8 cellular contexts compared by ENCODE assay signal in genomic region chr11:46389450-46390330, GRCh38. TPM values are rescaled to one million over a fixed set of nuclear protein-coding genes. Genes with fewer than 3 reads are reported as not detected.
A peak's percentile ranks its signal among the peaks of the same experiment; 100 is the strongest.
DNase-seq lines count a peak whose midpoint lies in the region; ATAC-seq, FAIRE-seq and TF ChIP-seq lines count a peak whose summit lies in the region.

No MANE protein-coding gene starts in this region.

- H3K9ac ChIP-seq in K562 (ENCODE audit: insufficient read depth in 1 of 2, low read depth in 2 of 2, low read length in 2 of 2) (peak overlapping the region in 1 of 2 experiments; percentile 77; a peak in 2 of 4 replicates), iPS-15b (ENCODE audit: low read depth, low read length) (no peak overlapping the region)

- H3K4me3 ChIP-seq in K562 (peak overlapping the region; percentile 29; the same call in 1 of the 2 replicates), iPS-15b (ENCODE audit: low read depth, low read length) (peak overlapping the region; percentile 69), sigmoid colon (peak overlapping the region in 3 of 4 donors; percentile 26 to 49 (median 46))

- intact Hi-C loops in K562 (cut with micrococcal nuclease) = loop anchor here (1.0 to 5.0 kb wide), 3 partner anchors 139 to 228 kb away; partner anchors contain the start of genes ATG13 and HARBI1
- intact Hi-C loops in sigmoid colon (cut with DNase I) = loop anchor here (2.0 to 5.0 kb wide), 2 partner anchors 148 to 227 kb away; partner anchors contain the start of genes ATG13 and HARBI1

- H3K4me1 ChIP-seq in K562 (replicated peaks in 1 of 2; ENCODE audit: control insufficient read depth in 2 of 2, insufficient read depth in 2 of 2, low read length in 2 of 2) (peaks cover 19 to 76% of the 10 kb centered on the region in 2 experiments), iPS-15b (ENCODE audit: control insufficient read depth, insufficient read depth, low read length) (peaks cover 18% of the 10 kb centered on the region), sigmoid colon (peaks cover 0 to 42% (median 40%) of the 10 kb centered on the region in 4 donors)

- peak; percentile 69 to 83 for TF ChIP-seq RAD21 in K562 (CRISPR knock-in tag; conservative IDR thresholded peaks at IDR 0.05 in 1 of 2, IDR thresholded peaks at IDR 0.05 in 1 of 2)

- peak overlapping the region; percentile 61 for H3K4me2 ChIP-seq in K562 (ENCODE audit: insufficient read depth, low read length)

- no peak for TF ChIP-seq POLR2A in K562 (conservative IDR thresholded peaks at IDR 0.05)
- TF ChIP-seq POLR2A in sigmoid colon (IDR thresholded peaks at IDR 0.05) = no peak

- H3K27me3 ChIP-seq in K562 (ENCODE audit: control insufficient read depth in 2 of 2, insufficient read depth in 2 of 2, low read length in 2 of 2) = peaks cover 0 to 11% of the 10 kb centered on the region in 2 experiments; a peak in 1 of 5 replicates
- peaks cover 51% of the 10 kb centered on the region for H3K27me3 ChIP-seq in iPS-15b (ENCODE audit: control insufficient read depth, insufficient read depth, low read length)
- H3K27me3 ChIP-seq in sigmoid colon = peaks cover 35 to 81% (median 57%) of the 10 kb centered on the region in 3 donors

- in situ Hi-C loops in SK-MEL-5 (cut with HindIII; ENCODE audit: low pct_unique_long_range_greater_than_20kb, low sequenced_read_pairs) = no loop called here
- in situ Hi-C loops in K562 (cut with MboI) = no loop called here

- ATAC-seq in GM19438 (IDR thresholded peaks at IDR 0.05; ENCODE audit: low read depth, unreplicated experiment) (peak; percentile 52), K562 (peak; percentile 70)

- POLR2A ChIA-PET in K562 (lab: Yijun Ruan, JAX) = interaction anchor here (0.7 to 1.4 kb wide), 4 partner anchors 15 to 35 kb away, joined by 3 to 4 read pairs (median 4); no protein-coding TSS in a partner anchor

- H3K36me3 ChIP-seq in K562 (ENCODE audit: control insufficient read depth, insufficient read depth, low read length) (no peaks in the 10 kb centered on the region), iPS-15b (ENCODE audit: control insufficient read depth, insufficient read depth, low read length) (peaks cover 3% of the 10 kb centered on the region), sigmoid colon (no peaks in the 10 kb centered on the region)

- no peak overlapping the region for H3K27ac ChIP-seq in K562 (ENCODE audit: extremely low read depth, low read depth, low read length)
- H3K27ac ChIP-seq in sigmoid colon = no peak overlapping the region

- peak overlapping the region; percentile 71 for H2AFZ ChIP-seq in K562 (ENCODE audit: low read depth, low read length)

- 16% methylated on average over 73 of the region's 80 CpGs for WGBS in K562 (ENCODE audit: insufficient coverage, low coverage, missing lambda C conversion rate)
- 1 to 3% methylated on average over 80 of the region's 80 CpGs for WGBS in sigmoid colon, 2 donors

- no peaks in the 10 kb centered on the region for H3K9me3 ChIP-seq in K562 (replicated peaks; ENCODE audit: control insufficient read depth, insufficient read depth, low read depth, low read length)
- no peaks in the 10 kb centered on the region for H3K9me3 ChIP-seq in iPS-15b (ENCODE audit: control insufficient read depth, insufficient read depth, low read length)
- H3K9me3 ChIP-seq in sigmoid colon = no peaks in the 10 kb centered on the region

- peak; percentile 58 for FAIRE-seq in K562 (lab: Jason Lieb, UNC)

- no TSS peak for BruUV-seq in K562 (replicated peaks; lab: Mats Ljungman, UMichigan)

- TF ChIP-seq EP300 in K562 (IDR thresholded peaks at IDR 0.05; ENCODE audit: low read length) = no peak
- TF ChIP-seq EP300 in sigmoid colon (IDR thresholded peaks at IDR 0.05) = no peak

- peak; percentile 91 for DNase-seq in COLO668 (lab: John Stamatoyannopoulos, UW; ENCODE audit: unreplicated experiment)
- DNase-seq in LHCN-M2 (ENCODE audit: low read depth) = peak; percentile 54
- peak; percentile 71 for DNase-seq in SK-MEL-5 (ENCODE audit: low read depth, low spot score)
- peak; percentile 61 to 81 (median 72) for DNase-seq in K562 (ENCODE audit: extremely low read depth in 1 of 4, low spot score in 3 of 4)
- peak; percentile 74 for DNase-seq in sigmoid colon
- no peak for DNase-seq in GF-D8 (lab: John Stamatoyannopoulos, UW)

- CTCF ChIA-PET in K562 (lab: Yijun Ruan, JAX; ENCODE audit: low intra/inter-chr PET ratio) = interaction anchor here (0.7 to 1.3 kb wide), 4 partner anchors 139 to 289 kb away, joined by 3 to 7 read pairs (median 4); no protein-coding TSS in a partner anchor

- peak; percentile 78 to 90 (median 86) for TF ChIP-seq CTCF in K562 (IDR thresholded peaks at IDR 0.05 in 2 of 3, conservative IDR thresholded peaks at IDR 0.05 in 1 of 3; ENCODE audit: insufficient read depth in 2 of 3, low read depth in 1 of 3, low read length in 3 of 3)
- TF ChIP-seq CTCF in sigmoid colon (IDR thresholded peaks at IDR 0.05) = peak; percentile 17 to 78 (median 60)

- H4K20me1 ChIP-seq in K562 (replicated peaks; ENCODE audit: control insufficient read depth, insufficient read depth, low read length) = peaks cover 13% of the 10 kb centered on the region

- no peaks in the 10 kb centered on the region for H3K9me1 ChIP-seq in K562 (ENCODE audit: control insufficient read depth, insufficient read depth, low read length)

- no peaks in the 10 kb centered on the region for H3K79me2 ChIP-seq in K562 (ENCODE audit: control insufficient read depth, insufficient read depth, low read length)

RNA-seq across cellular contexts. Expression of gene CHRM4, which starts 1.9 kb away (rescaled TPM):
- total RNA-seq in LHCN-M2 (2014; rRNA removed) = 0.19 and 0.29 TPM in 2 replicates
- 0.15 TPM for polyA plus RNA-seq in LHCN-M2 (2012)
- total RNA-seq in SK-MEL-5 (2014; rRNA removed; shearing (Covaris generic)) = 1.9 and 2.7 TPM in 2 replicates
- polyA plus RNA-seq in SK-MEL-5 (2015; cell fraction: cytosol; rRNA removed) = 1.6 and 2.2 TPM in 2 replicates
- polyA plus RNA-seq in SK-MEL-5 (2015; cell fraction: nucleus; rRNA removed) = not detected in 2 replicates
- 1.0 and 3.7 TPM in 2 replicates for total RNA-seq in K562 (2011; cell fraction: chromatin; rRNA removed; ENCODE audit: low replicate concordance)
- total RNA-seq in K562 (2011; cell fraction: nucleolus; rRNA removed) = 1.6 and 4.0 TPM in 2 replicates
- total RNA-seq in K562 (2011; cell fraction: nucleoplasm; rRNA removed) = 1.2 TPM in 2 replicates
- 0.73 and 1.3 TPM in 2 replicates for total RNA-seq in K562 (2014; rRNA removed)
- total RNA-seq in K562 (2014; rRNA removed; fragmentation: Illumina TruSeq; extraction: Trizol) = 0.19 and 0.22 TPM in 2 replicates
- 0.22 and 0.49 TPM in 2 replicates for total RNA-seq in K562 (2015; rRNA removed; fragmentation: Illumina TruSeq; extraction: Trizol)
- total RNA-seq in K562 (2021) = 0.89 and 1.0 TPM in 2 replicates
- 0.62 and 0.74 TPM in 2 replicates for polyA plus RNA-seq in K562 (2011; rRNA removed)
- 0.84 and 2.3 TPM in 2 replicates for polyA plus RNA-seq in K562 (2011; cell fraction: cytosol; rRNA removed)
- 0.60 and 1.5 TPM in 2 replicates for polyA plus RNA-seq in K562 (2011; cell fraction: nucleus; rRNA removed)
- polyA plus RNA-seq in K562 (2012) = 0.35 and 0.68 TPM in 2 replicates
- polyA plus RNA-seq in K562 (2014; fragmentation: Illumina TruSeq; extraction: Trizol) = 0.40 and 0.76 TPM in 2 replicates
- polyA plus RNA-seq in K562 (2014; fragmentation: Nextera tagmentation; extraction: Ambion mirVana) = not detected
- polyA plus RNA-seq in K562 (2014; rRNA removed) = 0.33 and 0.58 TPM in 2 replicates
- 0.42 and 1.1 TPM in 2 replicates for polyA minus RNA-seq in K562 (2011; rRNA and poly(A)+ RNA removed)
- polyA minus RNA-seq in K562 (2011; cell fraction: cytosol; rRNA and poly(A)+ RNA removed) = 1.6 TPM in 1 of 2 replicates, not detected in the other
- polyA minus RNA-seq in K562 (2011; cell fraction: nucleus; rRNA and poly(A)+ RNA removed) = 0.89 and 2.6 TPM in 2 replicates
- total RNA-seq in sigmoid colon = 1 to 10 TPM in 2 of 4 donors, under 1 TPM in 2; 0.55 to 5.3 (median 2.3) TPM
- polyA plus RNA-seq in sigmoid colon = 1 to 10 TPM in 2 of 3 donors, not detected in 1; 2.3 to 5.4 TPM

RNA-seq across cellular contexts. Expression of gene MDK, which starts 8.2 kb away (rescaled TPM):
- total RNA-seq in LHCN-M2 (2014; rRNA removed) = 184 and 234 TPM in 2 replicates
- 272 TPM for polyA plus RNA-seq in LHCN-M2 (2012)
- 3.1 and 4.7 TPM in 2 replicates for total RNA-seq in SK-MEL-5 (2014; rRNA removed; shearing (Covaris generic))
- polyA plus RNA-seq in SK-MEL-5 (2015; cell fraction: cytosol; rRNA removed) = 2.4 and 5.1 TPM in 2 replicates
- polyA plus RNA-seq in SK-MEL-5 (2015; cell fraction: nucleus; rRNA removed) = 2.3 and 14.6 TPM in 2 replicates
- 91.4 and 271 TPM in 2 replicates for total RNA-seq in K562 (2011; cell fraction: chromatin; rRNA removed; ENCODE audit: low replicate concordance)
- 402 and 460 TPM in 2 replicates for total RNA-seq in K562 (2011; cell fraction: nucleolus; rRNA removed)
- 333 and 334 TPM in 2 replicates for total RNA-seq in K562 (2011; cell fraction: nucleoplasm; rRNA removed)
- total RNA-seq in K562 (2014; rRNA removed) = 478 and 553 TPM in 2 replicates
- 91.5 and 123 TPM in 2 replicates for total RNA-seq in K562 (2014; rRNA removed; fragmentation: Illumina TruSeq; extraction: Trizol)
- 269 and 279 TPM in 2 replicates for total RNA-seq in K562 (2015; rRNA removed; fragmentation: Illumina TruSeq; extraction: Trizol)
- total RNA-seq in K562 (2021) = 396 and 429 TPM in 2 replicates
- polyA plus RNA-seq in K562 (2011; rRNA removed) = 343 and 350 TPM in 2 replicates
- polyA plus RNA-seq in K562 (2011; cell fraction: cytosol; rRNA removed) = 540 and 788 TPM in 2 replicates
- polyA plus RNA-seq in K562 (2011; cell fraction: nucleus; rRNA removed) = 206 and 271 TPM in 2 replicates
- polyA plus RNA-seq in K562 (2012) = 413 and 460 TPM in 2 replicates
- 661 and 667 TPM in 2 replicates for polyA plus RNA-seq in K562 (2014; fragmentation: Illumina TruSeq; extraction: Trizol)
- polyA plus RNA-seq in K562 (2014; fragmentation: Nextera tagmentation; extraction: Ambion mirVana) = 10 to 100 TPM; 20.7 to 61.7 TPM
- 700 and 703 TPM in 2 replicates for polyA plus RNA-seq in K562 (2014; rRNA removed)
- 33.7 and 59.6 TPM in 2 replicates for polyA minus RNA-seq in K562 (2011; rRNA and poly(A)+ RNA removed)
- 108 and 146 TPM in 2 replicates for polyA minus RNA-seq in K562 (2011; cell fraction: cytosol; rRNA and poly(A)+ RNA removed)
- 24.1 and 38.4 TPM in 2 replicates for polyA minus RNA-seq in K562 (2011; cell fraction: nucleus; rRNA and poly(A)+ RNA removed)
- total RNA-seq in sigmoid colon = 10 to 100 TPM; 10.7 to 49.9 (median 33.0) TPM
- 100 to 1,000 TPM; 101 to 403 (median 169) TPM for polyA plus RNA-seq in sigmoid colon

RNA-seq across cellular contexts. Expression of gene DGKZ, which starts 42.4 kb away (rescaled TPM):
- total RNA-seq in LHCN-M2 (2014; rRNA removed) (69.7 and 92.5 TPM in 2 replicates), K562 (2014; rRNA removed) (78.5 and 108 TPM in 2 replicates), K562 (2014; rRNA removed; fragmentation: Illumina TruSeq; extraction: Trizol) (10.9 and 13.6 TPM in 2 replicates), K562 (2015; rRNA removed; fragmentation: Illumina TruSeq; extraction: Trizol) (44.2 and 47.5 TPM in 2 replicates), K562 (2021) (87.8 and 100 TPM in 2 replicates), sigmoid colon (10 to 100 TPM; 22.5 to 76.7 (median 34.2) TPM)
- polyA plus RNA-seq in LHCN-M2 (2012) = 50.2 TPM
- total RNA-seq in SK-MEL-5 (2014; rRNA removed; shearing (Covaris generic)) = 23.0 and 27.6 TPM in 2 replicates
- polyA plus RNA-seq in SK-MEL-5 (2015; cell fraction: cytosol; rRNA removed) = 69.7 and 79.3 TPM in 2 replicates
- polyA plus RNA-seq in SK-MEL-5 (2015; cell fraction: nucleus; rRNA removed) = 137 and 152 TPM in 2 replicates
- 71.0 and 248 TPM in 2 replicates for total RNA-seq in K562 (2011; cell fraction: chromatin; rRNA removed; ENCODE audit: low replicate concordance)
- 153 and 166 TPM in 2 replicates for total RNA-seq in K562 (2011; cell fraction: nucleolus; rRNA removed)
- 88.0 and 98.6 TPM in 2 replicates for total RNA-seq in K562 (2011; cell fraction: nucleoplasm; rRNA removed)
- polyA plus RNA-seq in K562 (2011; rRNA removed) (28.2 and 49.4 TPM in 2 replicates), K562 (2014; fragmentation: Illumina TruSeq; extraction: Trizol) (48.8 and 66.2 TPM in 2 replicates), K562 (2014; fragmentation: Nextera tagmentation; extraction: Ambion mirVana) (under 1 TPM; 0.51 to 0.71 TPM), K562 (2014; rRNA removed) (73.5 and 77.9 TPM in 2 replicates), sigmoid colon (10 to 100 TPM; 16.6 to 71.9 (median 19.2) TPM)
- 55.4 and 121 TPM in 2 replicates for polyA plus RNA-seq in K562 (2011; cell fraction: cytosol; rRNA removed)
- polyA plus RNA-seq in K562 (2011; cell fraction: nucleus; rRNA removed) = 203 and 295 TPM in 2 replicates
- polyA plus RNA-seq in K562 (2012) = 64.0 and 103 TPM in 2 replicates
- 18.5 and 28.5 TPM in 2 replicates for polyA minus RNA-seq in K562 (2011; rRNA and poly(A)+ RNA removed)
- 53.9 and 65.8 TPM in 2 replicates for polyA minus RNA-seq in K562 (2011; cell fraction: cytosol; rRNA and poly(A)+ RNA removed)
- 59.1 and 64.5 TPM in 2 replicates for polyA minus RNA-seq in K562 (2011; cell fraction: nucleus; rRNA and poly(A)+ RNA removed)
